Comparison of ENCODE assay signal across 22 cellular contexts in the genomic region with DNA sequence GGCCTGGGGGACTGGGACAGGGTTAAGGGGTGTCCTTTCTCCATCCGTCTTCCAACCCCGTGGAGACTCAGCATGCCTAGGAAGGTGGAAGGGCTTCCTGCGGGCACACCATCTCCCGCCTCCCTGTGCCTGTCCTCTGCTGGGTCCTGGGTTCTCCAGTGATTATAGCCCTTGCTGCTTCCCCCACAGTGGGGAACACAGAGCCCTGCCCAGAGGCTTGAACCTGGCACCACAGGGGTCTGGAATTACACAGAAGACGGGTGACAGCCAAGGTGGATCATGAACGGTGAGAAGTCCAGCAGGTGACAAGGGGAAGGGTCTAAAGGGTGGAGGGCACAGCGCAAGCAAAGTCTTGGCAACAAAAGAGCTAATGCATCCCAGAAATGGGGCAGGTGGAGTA. TPM values are rescaled to one million over a fixed set of nuclear protein-coding genes. Genes with fewer than 3 reads are reported as not detected.
DNase-seq lines count a peak whose midpoint lies in the region; ATAC-seq and TF ChIP-seq lines count a peak whose summit lies in the region.
"Had no signal": no experiment of that assay in that cellular context is flagged by ENCODE, and none has a peak within 500 bp of the region (broad histone marks: within the 10 kb centered on the region; RNA-seq: fewer than 3 reads in every experiment).

No MANE protein-coding gene starts in this region.

- H3K27ac ChIP-seq in thoracic aorta = peak overlapping the region; percentile 98

- no peak overlapping the region for H3K4me3 ChIP-seq in thoracic aorta
- H3K4me3 ChIP-seq: BLaER1 treated with 17β-estradiol and CSF1 and Interleukin-3, amounts not matched to agents 10 nM and 100 nM had no signal

- TF ChIP-seq CTCF in brain (conservative IDR thresholded peaks at IDR 0.05) (no peak), nephron (IDR thresholded peaks at IDR 0.05; ENCODE audit: unreplicated experiment in 3 of 3) (no peak), thoracic aorta (IDR thresholded peaks at IDR 0.05) (no peak)

- no peaks in the 10 kb centered on the region for H3K27me3 ChIP-seq in thoracic aorta (replicated peaks; ENCODE audit: insufficient read depth)

- H3K9me3 ChIP-seq in thoracic aorta = no peaks in the 10 kb centered on the region
- H3K9me3 ChIP-seq: BLaER1 treated with 17β-estradiol and CSF1 and Interleukin-3, amounts not matched to agents 10 nM and 100 nM had no signal

- H3K27me3 Mint-ChIP-seq in brain = no peaks in the 10 kb centered on the region
- H3K27me3 Mint-ChIP-seq in nephron (ENCODE audit: low read depth) = no peaks in the 10 kb centered on the region
- H3K27me3 Mint-ChIP-seq: activated naive CD8-positive, alpha-beta T cell had no signal

- no peak for ATAC-seq in activated naive CD4-positive, alpha-beta T cell treated with anti-CD3 and anti-CD28 coated beads, Interleukin-2, amount 50 U/mL, for 72 hours
- ATAC-seq in thoracic aorta (ENCODE audit: insufficient number of reproducible peaks, low FRiP score, low read depth) = no peak
- ATAC-seq in GM19328 (IDR thresholded peaks at IDR 0.05; ENCODE audit: unreplicated experiment) = no peak
- ATAC-seq: stimulated activated naive CD8-positive, alpha-beta T cell treated with anti-CD3 and anti-CD28 coated beads, Interleukin-15, amount 100 ng/mL, for 72 hours; T-cell had no signal

- DNase-seq in activated naive CD4-positive, alpha-beta T cell treated with anti-CD3 and anti-CD28 coated beads, Interleukin-2, amount 50 U/mL, for 72 hours (ENCODE audit: low spot score in 2 of 2) = no peak
- no peak for DNase-seq in activated naive CD4-positive, alpha-beta T cell treated with Interleukin-2 at 50 U/mL for 16 hours
- DNase-seq in thoracic aorta (ENCODE audit: low spot score) (no peak), cerebellar nuclear complex (lab: John Stamatoyannopoulos, UW) (no peak), nucleus accumbens (lab: John Stamatoyannopoulos, UW) (no peak)
- DNase-seq: activated T-cell treated with anti-CD3 and anti-CD28 coated beads, Interleukin-2, amount 50 U/mL, for 24 hours; DMS 273 treated with DMSO at 0.1 percent for 48 hours; effector CD4-positive, alpha-beta T cell; GDM1; NCI-H2107; NCI-H524; SHP77 treated with DMSO at 0.1 percent for 48 hours; stimulated activated CD4-positive, alpha-beta T cell treated with anti-CD3 and anti-CD28 coated beads, Interleukin-1b, Interleukin-23, amount 100 ng/mL, for 48 hours; T-cell had no signal

- H3K36me3 Mint-ChIP-seq in activated naive CD4-positive, alpha-beta T cell treated with anti-CD3 and anti-CD28 coated beads, Interleukin-2, amount 50 U/mL, for 72 hours = no peaks in the 10 kb centered on the region
- peaks cover 6% of the 10 kb centered on the region for H3K36me3 Mint-ChIP-seq in brain
- no peaks in the 10 kb centered on the region for H3K36me3 Mint-ChIP-seq in nephron (ENCODE audit: low read depth)
- H3K36me3 Mint-ChIP-seq: activated naive CD8-positive, alpha-beta T cell had no signal

- H3K9me3 Mint-ChIP-seq in activated naive CD4-positive, alpha-beta T cell treated with anti-CD3 and anti-CD28 coated beads, Interleukin-2, amount 50 U/mL, for 72 hours = no peaks in the 10 kb centered on the region
- H3K9me3 Mint-ChIP-seq in brain = peaks cover 0 to 5% (median 0%) of the 10 kb centered on the region in 5 experiments
- no peaks in the 10 kb centered on the region for H3K9me3 Mint-ChIP-seq in nephron
- H3K9me3 Mint-ChIP-seq: activated T-cell treated with anti-CD3 and anti-CD28 coated beads, Interleukin-2, amount 50 U/mL, for 24 hours; stimulated activated naive CD8-positive, alpha-beta T cell treated with anti-CD3 and anti-CD28 coated beads, Interleukin-15, amount 100 ng/mL, for 72 hours; T-cell had no signal

- peaks cover 13% of the 10 kb centered on the region for H3K36me3 ChIP-seq in thoracic aorta

- H3K4me1 Mint-ChIP-seq in brain (peaks cover 87% of the 10 kb centered on the region), nephron (peaks cover 70% of the 10 kb centered on the region)

- H3K4me3 Mint-ChIP-seq in brain (peak overlapping the region in 1 of 5 experiments; percentile 22), nephron (peak overlapping the region; percentile 5 to 59 (median 59))
- H3K4me3 Mint-ChIP-seq: activated naive CD8-positive, alpha-beta T cell; activated T-cell treated with anti-CD3 and anti-CD28 coated beads, Interleukin-2, amount 50 U/mL, for 24 hours; T-cell had no signal

- peak overlapping the region; percentile 31 to 62 for H3K27ac Mint-ChIP-seq in activated naive CD4-positive, alpha-beta T cell treated with anti-CD3 and anti-CD28 coated beads, Interleukin-2, amount 50 U/mL, for 72 hours
- H3K27ac Mint-ChIP-seq in brain (peak overlapping the region; percentile 60 to 99 (median 91)), nephron (peak overlapping the region; percentile 97 to 99 (median 99))
- H3K27ac Mint-ChIP-seq: activated naive CD8-positive, alpha-beta T cell had no signal

- peaks cover 32 to 80% of the 10 kb centered on the region in 2 donors for H3K4me1 ChIP-seq in thoracic aorta (ENCODE audit: control insufficient read depth in 1 of 2, low read depth in 2 of 2)

RNA-seq across cellular contexts. Expression of gene SEMA3B, which starts 6.2 kb away (rescaled TPM):
- total RNA-seq in activated naive CD4-positive, alpha-beta T cell treated with anti-CD3 and anti-CD28 coated beads, Interleukin-2, amount 50 U/mL, for 72 hours = 1 to 10 TPM in 1 of 2 donors, under 1 TPM in 1; 0.77 to 4.1 TPM
- 60.5 TPM for polyA plus RNA-seq in brain (ENCODE audit: insufficient read depth, low read depth, low replicate concordance)
- total RNA-seq in thoracic aorta = 10 to 100 TPM; 53.6 to 57.2 TPM

RNA-seq across cellular contexts. Expression of gene LSMEM2, which starts 16.1 kb away (rescaled TPM):
- total RNA-seq in activated naive CD4-positive, alpha-beta T cell treated with anti-CD3 and anti-CD28 coated beads, Interleukin-2, amount 50 U/mL, for 72 hours = not detected
- polyA plus RNA-seq in brain (ENCODE audit: insufficient read depth, low read depth, low replicate concordance) = 0.51 TPM
- not detected for total RNA-seq in thoracic aorta
- total RNA-seq: A172, mesenteric fat pad, T-cell had no signal

RNA-seq across cellular contexts. Expression of gene GNAI2, which starts 26.8 kb away (rescaled TPM):
- 100 to 1,000 TPM; 313 to 349 TPM for total RNA-seq in activated naive CD4-positive, alpha-beta T cell treated with anti-CD3 and anti-CD28 coated beads, Interleukin-2, amount 50 U/mL, for 72 hours
- polyA plus RNA-seq in brain (ENCODE audit: insufficient read depth, low read depth, low replicate concordance) = 348 TPM
- total RNA-seq in thoracic aorta = 100 to 1,000 TPM; 183 to 337 TPM

RNA-seq across cellular contexts. Expression of gene IFRD2, which starts 29.5 kb away (rescaled TPM):
- 100 to 1,000 TPM in 1 of 2 donors, 10 to 100 TPM in 1; 63.8 to 100 TPM for total RNA-seq in activated naive CD4-positive, alpha-beta T cell treated with anti-CD3 and anti-CD28 coated beads, Interleukin-2, amount 50 U/mL, for 72 hours
- 16.7 TPM for polyA plus RNA-seq in brain (ENCODE audit: insufficient read depth, low read depth, low replicate concordance)
- 100 to 1,000 TPM in 1 of 2 donors, 10 to 100 TPM in 1; 43.3 to 118 TPM for total RNA-seq in thoracic aorta

RNA-seq across cellular contexts. Expression of gene HYAL3, which starts 36.4 kb away (rescaled TPM):
- total RNA-seq in activated naive CD4-positive, alpha-beta T cell treated with anti-CD3 and anti-CD28 coated beads, Interleukin-2, amount 50 U/mL, for 72 hours = 1 to 10 TPM; 4.3 to 6.6 TPM
- 4.2 TPM for polyA plus RNA-seq in brain (ENCODE audit: insufficient read depth, low read depth, low replicate concordance)
- total RNA-seq in thoracic aorta = 1 to 10 TPM in 1 of 2 donors, under 1 TPM in 1; 0.35 to 1.4 TPM

Comparison
In these comparisons a context has a peak if more than half of its experiments do, and no peak if none do; other contexts are left out.
1. H3K27ac Mint-ChIP-seq: peak in every context shown above with its lines; median percentile 99 in nephron; 91 in brain; 46 in activated naive CD4-positive, alpha-beta T cell treated with anti-CD3 and anti-CD28 coated beads, Interleukin-2, amount 50 U/mL, for 72 hours.
2. RNA of gene SEMA3B, which starts 6.2 kb away (total RNA-seq): 53.6 to 57.2 TPM in thoracic aorta; 0.77 to 4.1 TPM in activated naive CD4-positive, alpha-beta T cell treated with anti-CD3 and anti-CD28 coated beads, Interleukin-2, amount 50 U/mL, for 72 hours; every median in the first group is over 10 times any median in the second.